Comparison of ENCODE assay signal across 1 cellular context in genomic region chr12:2795291-2796186, GRCh38.
A peak's percentile ranks its signal among the peaks of the same experiment; 100 is the strongest.
TF ChIP-seq lines count a peak whose summit lies in the region.

No MANE protein-coding gene starts in this region.

TF ChIP-seq in HepG2, 621 proteins besides CTCF, POLR2A, EP300 and RAD21 (continued from another document and continues in another):
- TF ChIP-seq, protein P1, sequence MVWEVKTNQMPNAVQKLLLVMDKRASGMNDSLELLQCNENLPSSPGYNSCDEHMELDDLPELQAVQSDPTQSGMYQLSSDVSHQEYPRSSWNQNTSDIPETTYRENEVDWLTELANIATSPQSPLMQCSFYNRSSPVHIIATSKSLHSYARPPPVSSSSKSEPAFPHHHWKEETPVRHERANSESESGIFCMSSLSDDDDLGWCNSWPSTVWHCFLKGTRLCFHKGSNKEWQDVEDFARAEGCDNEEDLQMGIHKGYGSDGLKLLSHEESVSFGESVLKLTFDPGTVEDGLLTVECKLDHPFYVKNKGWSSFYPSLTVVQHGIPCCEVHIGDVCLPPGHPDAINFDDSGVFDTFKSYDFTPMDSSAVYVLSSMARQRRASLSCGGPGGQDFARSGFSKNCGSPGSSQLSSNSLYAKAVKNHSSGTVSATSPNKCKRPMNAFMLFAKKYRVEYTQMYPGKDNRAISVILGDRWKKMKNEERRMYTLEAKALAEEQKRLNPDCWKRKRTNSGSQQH (CRISPR knock-in tag; IDR thresholded peaks at IDR 0.05; ENCODE audit: low read depth), result no peak
- no peak; the same call in 1 of the 2 replicates for TF ChIP-seq POGK (CRISPR knock-in tag; conservative IDR thresholded peaks at IDR 0.05)
- no peak for TF ChIP-seq KLF15 (CRISPR knock-in tag; IDR thresholded peaks at IDR 0.05; ENCODE audit: borderline replicate concordance)
- no peak for TF ChIP-seq BCL6 (CRISPR knock-in tag; IDR thresholded peaks at IDR 0.05)
- TF ChIP-seq ADNP (CRISPR knock-in tag; IDR thresholded peaks at IDR 0.05), result no peak
- TF ChIP-seq NFE2L1 (CRISPR knock-in tag; IDR thresholded peaks at IDR 0.05; ENCODE audit: borderline replicate concordance), result no peak
- TF ChIP-seq ZBTB34 (CRISPR knock-in tag; IDR thresholded peaks at IDR 0.05), result no peak
- no peak for TF ChIP-seq CREM (IDR thresholded peaks at IDR 0.05)
- no peak for TF ChIP-seq CREM (CRISPR knock-in tag; IDR thresholded peaks at IDR 0.05)
- TF ChIP-seq, protein P2, sequence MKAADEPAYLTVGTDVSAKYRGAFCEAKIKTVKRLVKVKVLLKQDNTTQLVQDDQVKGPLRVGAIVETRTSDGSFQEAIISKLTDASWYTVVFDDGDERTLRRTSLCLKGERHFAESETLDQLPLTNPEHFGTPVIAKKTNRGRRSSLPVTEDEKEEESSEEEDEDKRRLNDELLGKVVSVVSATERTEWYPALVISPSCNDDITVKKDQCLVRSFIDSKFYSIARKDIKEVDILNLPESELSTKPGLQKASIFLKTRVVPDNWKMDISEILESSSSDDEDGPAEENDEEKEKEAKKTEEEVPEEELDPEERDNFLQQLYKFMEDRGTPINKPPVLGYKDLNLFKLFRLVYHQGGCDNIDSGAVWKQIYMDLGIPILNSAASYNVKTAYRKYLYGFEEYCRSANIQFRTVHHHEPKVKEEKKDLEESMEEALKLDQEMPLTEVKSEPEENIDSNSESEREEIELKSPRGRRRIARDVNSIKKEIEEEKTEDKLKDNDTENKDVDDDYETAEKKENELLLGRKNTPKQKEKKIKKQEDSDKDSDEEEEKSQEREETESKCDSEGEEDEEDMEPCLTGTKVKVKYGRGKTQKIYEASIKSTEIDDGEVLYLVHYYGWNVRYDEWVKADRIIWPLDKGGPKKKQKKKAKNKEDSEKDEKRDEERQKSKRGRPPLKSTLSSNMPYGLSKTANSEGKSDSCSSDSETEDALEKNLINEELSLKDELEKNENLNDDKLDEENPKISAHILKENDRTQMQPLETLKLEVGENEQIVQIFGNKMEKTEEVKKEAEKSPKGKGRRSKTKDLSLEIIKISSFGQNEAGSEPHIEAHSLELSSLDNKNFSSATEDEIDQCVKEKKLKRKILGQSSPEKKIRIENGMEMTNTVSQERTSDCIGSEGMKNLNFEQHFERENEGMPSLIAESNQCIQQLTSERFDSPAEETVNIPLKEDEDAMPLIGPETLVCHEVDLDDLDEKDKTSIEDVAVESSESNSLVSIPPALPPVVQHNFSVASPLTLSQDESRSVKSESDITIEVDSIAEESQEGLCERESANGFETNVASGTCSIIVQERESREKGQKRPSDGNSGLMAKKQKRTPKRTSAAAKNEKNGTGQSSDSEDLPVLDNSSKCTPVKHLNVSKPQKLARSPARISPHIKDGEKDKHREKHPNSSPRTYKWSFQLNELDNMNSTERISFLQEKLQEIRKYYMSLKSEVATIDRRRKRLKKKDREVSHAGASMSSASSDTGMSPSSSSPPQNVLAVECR (CRISPR knock-in tag; IDR thresholded peaks at IDR 0.05; ENCODE audit: borderline replicate concordance), result peak; percentile 66; the same call in 1 of the 2 replicates
- no peak for TF ChIP-seq HMGA1 (CRISPR knock-in tag; conservative IDR thresholded peaks at IDR 0.05)
- TF ChIP-seq U2AF2 (IDR thresholded peaks at IDR 0.05; ENCODE audit: low read depth, low read length), result no peak
- no peak for TF ChIP-seq JARID2 (CRISPR knock-in tag; IDR thresholded peaks at IDR 0.05; ENCODE audit: insufficient replicate concordance)
- no peak for TF ChIP-seq ZNF253 (CRISPR knock-in tag; IDR thresholded peaks at IDR 0.05; ENCODE audit: borderline replicate concordance)
- peak; percentile 66 for TF ChIP-seq POLR2G (IDR thresholded peaks at IDR 0.05; ENCODE audit: low read depth, low read length)
- no peak; the same call in 1 of the 2 replicates for TF ChIP-seq ZNF691 (CRISPR knock-in tag; IDR thresholded peaks at IDR 0.05; ENCODE audit: borderline replicate concordance, low read depth)
- TF ChIP-seq SMYD3 (CRISPR knock-in tag; IDR thresholded peaks at IDR 0.05), result no peak
- TF ChIP-seq GPN1 (CRISPR knock-in tag; IDR thresholded peaks at IDR 0.05; ENCODE audit: borderline replicate concordance), result no peak
- peak; percentile 67; the same call in 1 of the 2 replicates for TF ChIP-seq HCFC1 (IDR thresholded peaks at IDR 0.05; ENCODE audit: low read depth, low read length)
- TF ChIP-seq NFRKB (IDR thresholded peaks at IDR 0.05), result no peak
- no peak for TF ChIP-seq JUNB (CRISPR knock-in tag; IDR thresholded peaks at IDR 0.05; ENCODE audit: borderline replicate concordance)
- no peak for TF ChIP-seq ZBTB42 (CRISPR knock-in tag; IDR thresholded peaks at IDR 0.05)
- TF ChIP-seq TOPORS (CRISPR knock-in tag; IDR thresholded peaks at IDR 0.05), result no peak
- no peak for TF ChIP-seq REL (CRISPR knock-in tag; conservative IDR thresholded peaks at IDR 0.05)
- TF ChIP-seq ZNF124 (CRISPR knock-in tag; IDR thresholded peaks at IDR 0.05), result no peak
- peak; percentile 80 for TF ChIP-seq GABPB1 (CRISPR knock-in tag; IDR thresholded peaks at IDR 0.05)
- TF ChIP-seq FOXP1 (IDR thresholded peaks at IDR 0.05), result no peak
- TF ChIP-seq FOXP1 (CRISPR knock-in tag; IDR thresholded peaks at IDR 0.05), result no peak
- no peak for TF ChIP-seq PREB (CRISPR knock-in tag; IDR thresholded peaks at IDR 0.05)
- TF ChIP-seq AGO1 (IDR thresholded peaks at IDR 0.05; ENCODE audit: low read depth, low read length, poor library complexity, severe bottlenecking), result peak; percentile 64
- TF ChIP-seq ZNF138 (CRISPR knock-in tag; IDR thresholded peaks at IDR 0.05; ENCODE audit: low read depth), result no peak
- TF ChIP-seq DNMT1 (CRISPR knock-in tag; IDR thresholded peaks at IDR 0.05), result no peak
- TF ChIP-seq SCMH1 (CRISPR knock-in tag; IDR thresholded peaks at IDR 0.05; ENCODE audit: borderline replicate concordance), result no peak
- TF ChIP-seq TERF1 (CRISPR knock-in tag; IDR thresholded peaks at IDR 0.05), result no peak
- 0 out of 2 replicates have a peak, but pooled peaks have one; percentile 49 for TF ChIP-seq ZNF792 (CRISPR knock-in tag; IDR thresholded peaks at IDR 0.05)
- no peak for TF ChIP-seq KLF12 (CRISPR knock-in tag; IDR thresholded peaks at IDR 0.05; ENCODE audit: borderline replicate concordance)
- TF ChIP-seq PHF20 (CRISPR knock-in tag; IDR thresholded peaks at IDR 0.05), result no peak
- no peak for TF ChIP-seq EZH2 (conservative IDR thresholded peaks at IDR 0.05; ENCODE audit: low read depth, low read length)
- TF ChIP-seq FOXO4 (CRISPR knock-in tag; conservative IDR thresholded peaks at IDR 0.05), result 0 out of 2 replicates have a peak, but pooled peaks have one; percentile 41
- TF ChIP-seq BATF2 (CRISPR knock-in tag; IDR thresholded peaks at IDR 0.05), result no peak
- TF ChIP-seq HNF4G (IDR thresholded peaks at IDR 0.05; ENCODE audit: borderline replicate concordance, low read depth, low read length), result no peak
- TF ChIP-seq HNF4G (CRISPR knock-in tag; IDR thresholded peaks at IDR 0.05; ENCODE audit: borderline replicate concordance, low read depth), result no peak
- peak; percentile 77 for TF ChIP-seq ZFX (CRISPR knock-in tag; IDR thresholded peaks at IDR 0.05; ENCODE audit: low read depth)
- TF ChIP-seq ISX (CRISPR knock-in tag; conservative IDR thresholded peaks at IDR 0.05), result no peak
- TF ChIP-seq ZMYM3 (CRISPR knock-in tag; IDR thresholded peaks at IDR 0.05), result no peak
- peak; percentile 34; the same call in 1 of the 2 replicates for TF ChIP-seq ZNF749 (CRISPR knock-in tag; IDR thresholded peaks at IDR 0.05; ENCODE audit: borderline replicate concordance)
- 0 out of 2 replicates have a peak, but pooled peaks have one; percentile 31 for TF ChIP-seq SRY (CRISPR knock-in tag; IDR thresholded peaks at IDR 0.05)
- TF ChIP-seq, protein P3, sequence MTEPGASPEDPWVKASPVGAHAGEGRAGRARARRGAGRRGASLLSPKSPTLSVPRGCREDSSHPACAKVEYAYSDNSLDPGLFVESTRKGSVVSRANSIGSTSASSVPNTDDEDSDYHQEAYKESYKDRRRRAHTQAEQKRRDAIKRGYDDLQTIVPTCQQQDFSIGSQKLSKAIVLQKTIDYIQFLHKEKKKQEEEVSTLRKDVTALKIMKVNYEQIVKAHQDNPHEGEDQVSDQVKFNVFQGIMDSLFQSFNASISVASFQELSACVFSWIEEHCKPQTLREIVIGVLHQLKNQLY (CRISPR knock-in tag; IDR thresholded peaks at IDR 0.05), result no peak
- TF ChIP-seq ZNF264 (CRISPR knock-in tag; IDR thresholded peaks at IDR 0.05), result no peak
- TF ChIP-seq ZNF724P (CRISPR knock-in tag; IDR thresholded peaks at IDR 0.05; ENCODE audit: borderline replicate concordance), result no peak
- TF ChIP-seq ZNF33A (CRISPR knock-in tag; IDR thresholded peaks at IDR 0.05; ENCODE audit: borderline replicate concordance), result no peak
- no peak for TF ChIP-seq FOXM1 (CRISPR knock-in tag; IDR thresholded peaks at IDR 0.05)
- TF ChIP-seq GPBP1L1 (CRISPR knock-in tag; IDR thresholded peaks at IDR 0.05), result no peak
- TF ChIP-seq ESRRA (CRISPR knock-in tag; IDR thresholded peaks at IDR 0.05; ENCODE audit: low read depth), result no peak
- TF ChIP-seq ZNF430 (CRISPR knock-in tag; IDR thresholded peaks at IDR 0.05), result peak; percentile 54; the same call in 1 of the 2 replicates
- no peak for TF ChIP-seq ZNF790 (CRISPR knock-in tag; IDR thresholded peaks at IDR 0.05; ENCODE audit: borderline replicate concordance)
- TF ChIP-seq TCF7 (IDR thresholded peaks at IDR 0.05; ENCODE audit: low read depth), result no peak
- no peak for TF ChIP-seq PPARG (CRISPR knock-in tag; conservative IDR thresholded peaks at IDR 0.05)
- TF ChIP-seq ZNF547 (CRISPR knock-in tag; IDR thresholded peaks at IDR 0.05), result 0 out of 2 replicates have a peak, but pooled peaks have one; percentile 40
